In genomic region chr9:38048319-38048969, GRCh38 we compare ENCODE assay signal across 1 cellular context.
TF ChIP-seq lines count a peak whose summit lies in the region.

No MANE protein-coding gene starts in this region.

TF ChIP-seq in K562, 482 proteins besides CTCF, POLR2A, EP300 and RAD21:
- no peak for TF ChIP-seq HOXB6 (CRISPR knock-in tag; IDR thresholded peaks at IDR 0.05; ENCODE audit: borderline replicate concordance)
- TF ChIP-seq CHCHD3 (CRISPR knock-in tag; IDR thresholded peaks at IDR 0.05), result no peak
- no peak for TF ChIP-seq ATF6 (CRISPR knock-in tag; IDR thresholded peaks at IDR 0.05)
- TF ChIP-seq NR2F6 (CRISPR knock-in tag; IDR thresholded peaks at IDR 0.05), result no peak
- no peak for TF ChIP-seq ZFX (CRISPR knock-in tag; IDR thresholded peaks at IDR 0.05)
- TF ChIP-seq FOXJ3 (CRISPR knock-in tag; IDR thresholded peaks at IDR 0.05), result no peak
- TF ChIP-seq HMG20A (CRISPR knock-in tag; conservative IDR thresholded peaks at IDR 0.05), result no peak
- no peak for TF ChIP-seq ZNF609 (CRISPR knock-in tag; IDR thresholded peaks at IDR 0.05; ENCODE audit: borderline replicate concordance)
TF ChIP-seq in K562: peak in this region for 0.
